ENCODE assay signal across 22 cellular contexts in genomic region chr12:32402170-32402569, GRCh38.
"Had no signal": no experiment of that assay in that cellular context is flagged by ENCODE, and none has a peak within 500 bp of the region (broad histone marks: within the 10 kb centered on the region; RNA-seq: fewer than 3 reads in every experiment).

No MANE protein-coding gene starts in this region.

- H3K4me1 ChIP-seq: ascending aorta had no signal

- H3K36me3 ChIP-seq: ascending aorta, gastroesophageal sphincter, tibial nerve, vagina had no signal

- H3K27me3 ChIP-seq: ascending aorta, gastroesophageal sphincter, tibial nerve, vagina had no signal

- DNase-seq: activated CD4-positive, alpha-beta T cell treated with anti-CD3 and anti-CD28 coated beads for 1 hour; activated CD8-positive, alpha-beta memory T cell treated with anti-CD3 and anti-CD28 coated beads for 24 hours; activated CD8-positive, alpha-beta memory T cell treated with anti-CD3 and anti-CD28 coated beads, Interleukin-2, amount 50 U/mL, for 48 hours; activated effector memory CD4-positive, alpha-beta T cell treated with Interleukin-2 at 50 U/mL for 16 hours; activated naive CD4-positive, alpha-beta T cell treated with anti-CD3 and anti-CD28 coated beads, Interleukin-2, amount 10 ng/mL, durations not matched to agents 7 days and 5 days; activated T-cell treated with anti-CD3 and anti-CD28 coated beads, Interleukin-2, amount 50 U/mL, for 48 hours; cerebellar nuclear complex; cortex of kidney; effector CD4-positive, alpha-beta T cell; nephron progenitor cell; occipital lobe; posterior cingulate gyrus; retina; stimulated activated naive CD4-positive, alpha-beta T cell; substantia nigra; T-helper 2 cell had no signal

- H3K9me3 ChIP-seq: ascending aorta, gastroesophageal sphincter, tibial nerve, vagina had no signal

- ATAC-seq: esophagus mucosa, gastroesophageal sphincter had no signal

- H3K4me3 ChIP-seq: ascending aorta, lung, vagina had no signal

- H3K27ac ChIP-seq: ascending aorta, gastroesophageal sphincter, vagina had no signal
